In genomic region chr1:67683736-67684525, GRCh38 we compare ENCODE assay signal across 8 cellular contexts. TPM values are rescaled to one million over a fixed set of nuclear protein-coding genes. Genes with fewer than 3 reads are reported as not detected.
DNase-seq lines count a peak whose midpoint lies in the region; ATAC-seq and TF ChIP-seq lines count a peak whose summit lies in the region.

No MANE protein-coding gene starts in this region.

- H3K4me3 ChIP-seq in DOHH2 (ENCODE audit: low read length), result peak overlapping the region; percentile 77
- H3K4me3 ChIP-seq in ascending aorta, result peak overlapping the region; percentile 52 to 94

- H3K27ac Mint-ChIP-seq in stimulated activated effector memory CD8-positive, alpha-beta T cell treated with anti-CD3 and anti-CD28 coated beads, Interleukin-12 subunit alpha, Interleukin-12 subunit beta, amount 100 ng/mL, for 72 hours, result peak overlapping the region; percentile 96

- DNase-seq in OCI-M1 (lab: John Stamatoyannopoulos, UW) (peak; percentile 59), ascending aorta (ENCODE audit: low spot score in 2 of 2) (no peak), lung microvascular endothelial cell (ENCODE audit: low read depth in 2 of 2) (peak; percentile 47 to 63)
- peak; percentile 36 to 74 for DNase-seq in stimulated activated effector memory CD8-positive, alpha-beta T cell treated with anti-CD3 and anti-CD28 coated beads, Interleukin-12 subunit alpha, Interleukin-12 subunit beta, amount 100 ng/mL, for 72 hours (ENCODE audit: low spot score in 2 of 2)

- H3K27ac ChIP-seq in DOHH2 (ENCODE audit: low read depth, low read length) (no peak overlapping the region), ascending aorta (peak overlapping the region; percentile 68 to 99)

- intact Hi-C loops in ascending aorta (cut with DNase I), result loop anchor here (2.0 to 10.0 kb wide), 5 partner anchors 37 to 551 kb away; partner anchors contain the start of genes GNG12 and WLS

- H3K9me2 ChIP-seq in DOHH2 (replicated peaks; ENCODE audit: control insufficient read depth, low read length), result no peaks in the 10 kb centered on the region

- no peaks in the 10 kb centered on the region for H3K9me3 Mint-ChIP-seq in stimulated activated effector memory CD8-positive, alpha-beta T cell treated with anti-CD3 and anti-CD28 coated beads, Interleukin-12 subunit alpha, Interleukin-12 subunit beta, amount 100 ng/mL, for 72 hours

- peak overlapping the region; percentile 88 for H3K4me3 Mint-ChIP-seq in stimulated activated effector memory CD8-positive, alpha-beta T cell treated with anti-CD3 and anti-CD28 coated beads, Interleukin-12 subunit alpha, Interleukin-12 subunit beta, amount 100 ng/mL, for 72 hours

- peak; percentile 58 for ATAC-seq in stimulated activated effector memory CD8-positive, alpha-beta T cell treated with anti-CD3 and anti-CD28 coated beads, Interleukin-12 subunit alpha, Interleukin-12 subunit beta, amount 100 ng/mL, for 72 hours
- ATAC-seq in HG03196 (IDR thresholded peaks at IDR 0.05; ENCODE audit: unreplicated experiment) (no peak), GM18517 (IDR thresholded peaks at IDR 0.05; ENCODE audit: unreplicated experiment) (no peak), GM18498 (IDR thresholded peaks at IDR 0.05; ENCODE audit: unreplicated experiment) (no peak)

- peaks cover 8% of the 10 kb centered on the region; the same call in 1 of the 2 replicates for H4K20me1 ChIP-seq in DOHH2 (ENCODE audit: control insufficient read depth, insufficient read depth, low read depth, low read length)

- peaks cover 23% of the 10 kb centered on the region for H3K79me2 ChIP-seq in DOHH2 (ENCODE audit: control insufficient read depth, low read length)

- H3K4me1 ChIP-seq in DOHH2 (ENCODE audit: control insufficient read depth, low read length) (peaks cover 17% of the 10 kb centered on the region), ascending aorta (peaks cover 3 to 15% of the 10 kb centered on the region in 2 donors)

- H3K27me3 ChIP-seq in DOHH2 (ENCODE audit: control insufficient read depth, low read length) (no peaks in the 10 kb centered on the region), ascending aorta (no peaks in the 10 kb centered on the region)

- TF ChIP-seq CTCF in DOHH2 (IDR thresholded peaks at IDR 0.05; ENCODE audit: low read depth, low read length, poor library complexity, severe bottlenecking) (no peak), ascending aorta (IDR thresholded peaks at IDR 0.05) (no peak)

- peaks cover 12% of the 10 kb centered on the region; the same call in 1 of the 2 replicates for H3F3A ChIP-seq in DOHH2 (ENCODE audit: control insufficient read depth, insufficient read depth)

- no peaks in the 10 kb centered on the region for H3K9me3 ChIP-seq in DOHH2 (ENCODE audit: control insufficient read depth, insufficient read depth, low read length)
- no peaks in the 10 kb centered on the region for H3K9me3 ChIP-seq in ascending aorta

- H3K4me2 ChIP-seq in DOHH2 (ENCODE audit: low read length), result peak overlapping the region; percentile 70

- H3K36me3 Mint-ChIP-seq in stimulated activated effector memory CD8-positive, alpha-beta T cell treated with anti-CD3 and anti-CD28 coated beads, Interleukin-12 subunit alpha, Interleukin-12 subunit beta, amount 100 ng/mL, for 72 hours, result peaks cover 52% of the 10 kb centered on the region

- peaks cover 30% of the 10 kb centered on the region for H3K36me3 ChIP-seq in DOHH2 (ENCODE audit: control insufficient read depth, low read length)
- peaks cover 23 to 26% of the 10 kb centered on the region in 2 donors for H3K36me3 ChIP-seq in ascending aorta

- H3K4me1 Mint-ChIP-seq in stimulated activated effector memory CD8-positive, alpha-beta T cell treated with anti-CD3 and anti-CD28 coated beads, Interleukin-12 subunit alpha, Interleukin-12 subunit beta, amount 100 ng/mL, for 72 hours, result peaks cover 40% of the 10 kb centered on the region

RNA-seq across cellular contexts. Expression of gene GADD45A, which starts 1.1 kb away (rescaled TPM):
- total RNA-seq in ascending aorta, result 111 TPM
- total RNA-seq in lung microvascular endothelial cell, result 10.9 and 27.2 TPM in 2 replicates

Comparison
In these comparisons a context has a peak if more than half of its experiments do, and no peak if none do; other contexts are left out.
1. DNase-seq: peak in OCI-M1 (single experiment), lung microvascular endothelial cell (2 of 2) and stimulated activated effector memory CD8-positive, alpha-beta T cell treated with anti-CD3 and anti-CD28 coated beads, Interleukin-12 subunit alpha, Interleukin-12 subunit beta, amount 100 ng/mL, for 72 hours (2 of 2); none in ascending aorta (0 of 2).